ENCODE assay signal across 8 cellular contexts in genomic region chr16:23504076-23504452, GRCh38. TPM values are rescaled to one million over a fixed set of nuclear protein-coding genes. Genes with fewer than 3 reads are reported as not detected.
DNase-seq lines count a peak whose midpoint lies in the region; ATAC-seq and TF ChIP-seq lines count a peak whose summit lies in the region.

No MANE protein-coding gene starts in this region.

- no peaks in the 10 kb centered on the region for H3K27me3 Mint-ChIP-seq in CD4-positive, alpha-beta T cell
- H3K27me3 Mint-ChIP-seq in natural killer cell treated with Interleukin-12 subunit alpha and Interleukin-12 subunit beta and Interleukin-15 and Interleukin-18, amount 100 ng/mL, for 72 hours, result no peaks in the 10 kb centered on the region

- ATAC-seq in CD4-positive, alpha-beta T cell (ENCODE audit: poor library complexity), result no peak
- ATAC-seq in natural killer cell treated with Interleukin-12 subunit alpha and Interleukin-12 subunit beta and Interleukin-15 and Interleukin-18, amount 100 ng/mL, for 72 hours, result peak; percentile 7 to 56
- ATAC-seq in HG03521 (IDR thresholded peaks at IDR 0.05; ENCODE audit: unreplicated experiment), result no peak

- intact Hi-C loops in CD4-positive, alpha-beta T cell (cut with DNase I, micrococcal nuclease), result loop anchor here in 1 of 2 experiments (10.0 kb wide), 1 partner anchor 49 kb away; the partner anchor contains the start of gene COG7

- peaks cover 10% of the 10 kb centered on the region for H3K36me3 Mint-ChIP-seq in CD4-positive, alpha-beta T cell (ENCODE audit: low read depth)
- peaks cover 7% of the 10 kb centered on the region for H3K36me3 Mint-ChIP-seq in natural killer cell treated with Interleukin-12 subunit alpha and Interleukin-12 subunit beta and Interleukin-15 and Interleukin-18, amount 100 ng/mL, for 72 hours

- TF ChIP-seq CTCF in CD4-positive, alpha-beta T cell (IDR thresholded peaks at IDR 0.05), result no peak
- TF ChIP-seq CTCF in cardiac fibroblast (IDR thresholded peaks at IDR 0.05; ENCODE audit: low read depth, low read length), result no peak

- H3K4me3 ChIP-seq in HUES48 (ENCODE audit: low read depth, low read length) (no peak overlapping the region), cardiac fibroblast (replicated peaks in 1 of 2; ENCODE audit: low read depth in 2 of 2, low read length in 2 of 2) (no peak overlapping the region)

- H3K9me3 ChIP-seq in CD4-positive, alpha-beta T cell (ENCODE audit: control insufficient read depth, low read length), result no peaks in the 10 kb centered on the region
- no peaks in the 10 kb centered on the region for H3K9me3 ChIP-seq in HUES48 (ENCODE audit: control insufficient read depth, insufficient read depth, low read length)

- no peak overlapping the region for H3K9ac ChIP-seq in HUES48 (ENCODE audit: low read depth, low read length)

- DNase-seq in CD4-positive, alpha-beta T cell, result no peak
- DNase-seq in cardiac fibroblast (ENCODE audit: low read depth in 2 of 2) (peak; percentile 65 to 70), NCI-H69 (lab: John Stamatoyannopoulos, UW) (no peak), foreskin melanocyte (no peak), D341Med (ENCODE audit: low spot score) (no peak)
- no peak for DNase-seq in natural killer cell treated with Interleukin-12 subunit alpha and Interleukin-12 subunit beta and Interleukin-15 and Interleukin-18, amount 100 ng/mL, for 72 hours (ENCODE audit: low spot score)

- no peaks in the 10 kb centered on the region for H3K27me3 ChIP-seq in CD4-positive, alpha-beta T cell (ENCODE audit: control insufficient read depth, insufficient read depth, low read length)
- H3K27me3 ChIP-seq in HUES48 (ENCODE audit: control insufficient read depth, insufficient read depth, low read length), result no peaks in the 10 kb centered on the region

- peaks cover 39% of the 10 kb centered on the region for H3K4me1 ChIP-seq in HUES48 (ENCODE audit: control insufficient read depth, insufficient read depth, low read length)

- H3K9me3 Mint-ChIP-seq in CD4-positive, alpha-beta T cell, result no peaks in the 10 kb centered on the region
- no peaks in the 10 kb centered on the region for H3K9me3 Mint-ChIP-seq in natural killer cell treated with Interleukin-12 subunit alpha and Interleukin-12 subunit beta and Interleukin-15 and Interleukin-18, amount 100 ng/mL, for 72 hours

- H3K27ac ChIP-seq in CD4-positive, alpha-beta T cell (ENCODE audit: low read depth, low read length), result no peak overlapping the region
- peak overlapping the region; percentile 62 for H3K27ac ChIP-seq in HUES48 (ENCODE audit: low read depth, low read length)

- no peak overlapping the region for H3K4me3 Mint-ChIP-seq in CD4-positive, alpha-beta T cell
- H3K4me3 Mint-ChIP-seq in natural killer cell treated with Interleukin-12 subunit alpha and Interleukin-12 subunit beta and Interleukin-15 and Interleukin-18, amount 100 ng/mL, for 72 hours, result peak overlapping the region; percentile 75

- CTCF ChIA-PET in CD4-positive, alpha-beta T cell (lab: Charles Lee), result interaction anchor here (1.2 kb wide), 1 partner anchor 53 kb away, joined by 3 read pairs; the partner anchor contains the start of genes EARS2 and UBFD1

- POLR2A ChIA-PET in CD4-positive, alpha-beta T cell (lab: Charles Lee), result no interaction called here

- H3K4me1 Mint-ChIP-seq in CD4-positive, alpha-beta T cell (ENCODE audit: low read depth), result peaks cover 82% of the 10 kb centered on the region
- peaks cover 53 to 70% of the 10 kb centered on the region in 2 donors for H3K4me1 Mint-ChIP-seq in natural killer cell treated with Interleukin-12 subunit alpha and Interleukin-12 subunit beta and Interleukin-15 and Interleukin-18, amount 100 ng/mL, for 72 hours (ENCODE audit: low read depth in 2 of 2)

- peaks cover 22% of the 10 kb centered on the region for H3K36me3 ChIP-seq in HUES48 (ENCODE audit: control insufficient read depth, insufficient read depth, low read length)

- H3K27ac Mint-ChIP-seq in CD4-positive, alpha-beta T cell, result peak overlapping the region; percentile 79
- H3K27ac Mint-ChIP-seq in natural killer cell treated with Interleukin-12 subunit alpha and Interleukin-12 subunit beta and Interleukin-15 and Interleukin-18, amount 100 ng/mL, for 72 hours, result peak overlapping the region; percentile 66 to 88

RNA-seq across cellular contexts. Expression of gene GGA2, which starts 6.2 kb away (rescaled TPM):
- 10 to 100 TPM; 96.5 to 96.9 TPM for total RNA-seq in CD4-positive, alpha-beta T cell
- 10 to 100 TPM; 61.0 to 97.3 TPM for total RNA-seq in natural killer cell treated with Interleukin-12 subunit alpha and Interleukin-12 subunit beta and Interleukin-15 and Interleukin-18, amount 100 ng/mL, for 72 hours

RNA-seq across cellular contexts. Expression of gene COG7, which starts 51.1 kb away (rescaled TPM):
- total RNA-seq in CD4-positive, alpha-beta T cell, result 10 to 100 TPM; 12.6 to 13.6 TPM
- 10 to 100 TPM; 21.9 to 28.2 TPM for total RNA-seq in natural killer cell treated with Interleukin-12 subunit alpha and Interleukin-12 subunit beta and Interleukin-15 and Interleukin-18, amount 100 ng/mL, for 72 hours

RNA-seq across cellular contexts. Expression of gene EARS2, which starts 53.1 kb away (rescaled TPM):
- total RNA-seq in CD4-positive, alpha-beta T cell, result 1 to 10 TPM; 7.9 to 8.0 TPM
- 10 to 100 TPM; 19.2 to 34.9 TPM for total RNA-seq in natural killer cell treated with Interleukin-12 subunit alpha and Interleukin-12 subunit beta and Interleukin-15 and Interleukin-18, amount 100 ng/mL, for 72 hours

RNA-seq across cellular contexts. Expression of gene UBFD1, which starts 53.5 kb away (rescaled TPM):
- total RNA-seq in CD4-positive, alpha-beta T cell, result 10 to 100 TPM; 53.7 to 59.5 TPM
- total RNA-seq in natural killer cell treated with Interleukin-12 subunit alpha and Interleukin-12 subunit beta and Interleukin-15 and Interleukin-18, amount 100 ng/mL, for 72 hours, result 10 to 100 TPM; 53.8 to 87.1 TPM

Comparison
In these comparisons a context has a peak if more than half of its experiments do, and no peak if none do; other contexts are left out.
1. ATAC-seq: peak in natural killer cell treated with Interleukin-12 subunit alpha and Interleukin-12 subunit beta and Interleukin-15 and Interleukin-18, amount 100 ng/mL, for 72 hours (2 of 2); none in CD4-positive, alpha-beta T cell (single experiment) and HG03521 (single experiment).
2. DNase-seq: peak in cardiac fibroblast (2 of 2); none in CD4-positive, alpha-beta T cell (0 of 10), natural killer cell treated with Interleukin-12 subunit alpha and Interleukin-12 subunit beta and Interleukin-15 and Interleukin-18, amount 100 ng/mL, for 72 hours (single experiment), NCI-H69 (single experiment), foreskin melanocyte (single experiment) and D341Med (single experiment).